In genomic region chr3:65953881-65954733, GRCh38 we compare ENCODE assay signal across 9 cellular contexts.
A peak's percentile ranks its signal among the peaks of the same experiment; 100 is the strongest.
DNase-seq lines count a peak whose midpoint lies in the region; ATAC-seq, FAIRE-seq and TF ChIP-seq lines count a peak whose summit lies in the region.
"Had no signal": no experiment of that assay in that cellular context is flagged by ENCODE, and none has a peak within 500 bp of the region (broad histone marks: within the 10 kb centered on the region; RNA-seq: fewer than 3 reads in every experiment).

No MANE protein-coding gene starts in this region.

- H3K9me3 ChIP-seq in HEK293 (ENCODE audit: control insufficient read depth, insufficient read depth, low read depth, low read length) (no peaks in the 10 kb centered on the region), kidney (ENCODE audit: control insufficient read depth in 1 of 2, low read length in 2 of 2) (no peaks in the 10 kb centered on the region), skeletal muscle tissue (ENCODE audit: control insufficient read depth in 3 of 3, low read length in 3 of 3) (no peaks in the 10 kb centered on the region)

- H3K4me3 ChIP-seq in HEK293 (ENCODE audit: low read depth, low read length) (no peak overlapping the region), kidney (ENCODE audit: low read length in 2 of 2) (peak overlapping the region; percentile 54), skeletal muscle tissue (ENCODE audit: low read length in 3 of 3) (peak overlapping the region; percentile 65 to 67 (median 67))

- H3K27ac Mint-ChIP-seq in brain = peak overlapping the region; percentile 23 to 94 (median 80)
- no peak overlapping the region for H3K27ac Mint-ChIP-seq in activated CD4-positive, alpha-beta T cell treated with anti-CD3 and anti-CD28 coated beads for 36 hours

- CTCF ChIA-PET in HEK293 (lab: Yijun Ruan, JAX) = interaction anchor here (0.6 to 0.7 kb wide), 2 partner anchors 10 to 50 kb away, joined by 3 to 4 read pairs; no protein-coding TSS in a partner anchor
- CTCF ChIA-PET in activated CD4-positive, alpha-beta T cell treated with anti-CD3 and anti-CD28 coated beads for 36 hours (lab: Charles Lee) = interaction anchor here (0.6 kb wide), 1 partner anchor 241 kb away, joined by 3 read pairs; no protein-coding TSS in a partner anchor

- intact Hi-C loops in kidney (cut with DNase I) = no loop called here
- intact Hi-C loops in activated CD4-positive, alpha-beta T cell treated with anti-CD3 and anti-CD28 coated beads for 36 hours (cut with DNase I, micrococcal nuclease) = no loop called here

- H3K27ac ChIP-seq in HEK293 (ENCODE audit: extremely low read depth, low read depth, low read length) (no peak overlapping the region), kidney (ENCODE audit: low read depth in 2 of 2, low read length in 2 of 2) (peak overlapping the region; percentile 81 to 89), skeletal muscle tissue (ENCODE audit: low read depth, low read length) (peak overlapping the region; percentile 31)

- DNase-seq in kidney = peak; percentile 82
- DNase-seq in activated CD4-positive, alpha-beta T cell treated with anti-CD3 and anti-CD28 coated beads for 36 hours = no peak
- DNase-seq in stimulated activated CD4-positive, alpha-beta T cell treated with anti-CD3 and anti-CD28 coated beads, Interleukin-4, amount 100 ng/mL, for 1 hour = no peak
- DNase-seq: NCI-H82 had no signal

- H3K4me3 Mint-ChIP-seq in brain = peak overlapping the region in 4 of 5 experiments; percentile 4 to 59 (median 20)
- H3K4me3 Mint-ChIP-seq in activated CD4-positive, alpha-beta T cell treated with anti-CD3 and anti-CD28 coated beads for 36 hours = no peak overlapping the region

- H3K9me3 Mint-ChIP-seq in brain = peaks cover 0 to 2% (median 0%) of the 10 kb centered on the region in 5 experiments
- no peaks in the 10 kb centered on the region for H3K9me3 Mint-ChIP-seq in activated CD4-positive, alpha-beta T cell treated with anti-CD3 and anti-CD28 coated beads for 36 hours (ENCODE audit: low read depth)

- ATAC-seq in GM18907 (IDR thresholded peaks at IDR 0.05; ENCODE audit: unreplicated experiment) (no peak), GM21737 (IDR thresholded peaks at IDR 0.05; ENCODE audit: unreplicated experiment) (no peak)
- ATAC-seq in activated CD4-positive, alpha-beta T cell treated with anti-CD3 and anti-CD28 coated beads for 36 hours = no peak

- peaks cover 13% of the 10 kb centered on the region; the same call in 1 of the 2 replicates for H3K4me1 ChIP-seq in HEK293 (ENCODE audit: control insufficient read depth, insufficient read depth, low read length)
- H3K4me1 ChIP-seq in kidney (ENCODE audit: control insufficient read depth in 1 of 2, insufficient read depth in 1 of 2, low read depth in 1 of 2, low read length in 2 of 2) = peaks cover 16 to 42% of the 10 kb centered on the region in 2 donors
- peaks cover 15 to 22% (median 17%) of the 10 kb centered on the region in 3 donors for H3K4me1 ChIP-seq in skeletal muscle tissue (ENCODE audit: control insufficient read depth in 3 of 3, insufficient read depth in 3 of 3, low read length in 3 of 3)

- H3K36me3 Mint-ChIP-seq in brain = no peaks in the 10 kb centered on the region
- H3K36me3 Mint-ChIP-seq in activated CD4-positive, alpha-beta T cell treated with anti-CD3 and anti-CD28 coated beads for 36 hours (ENCODE audit: low read depth) = no peaks in the 10 kb centered on the region

- peaks cover 35% of the 10 kb centered on the region for H3K4me1 Mint-ChIP-seq in brain
- no peaks in the 10 kb centered on the region for H3K4me1 Mint-ChIP-seq in activated CD4-positive, alpha-beta T cell treated with anti-CD3 and anti-CD28 coated beads for 36 hours

- H3K27me3 ChIP-seq in skeletal muscle tissue (ENCODE audit: control insufficient read depth in 3 of 3, insufficient read depth in 3 of 3, low read length in 3 of 3) = no peaks in the 10 kb centered on the region

- H3K9ac ChIP-seq in kidney (ENCODE audit: low read length in 2 of 2) = peak overlapping the region in 1 of 2 donors; percentile 62
- H3K9ac ChIP-seq in skeletal muscle tissue (ENCODE audit: low read depth in 1 of 3, low read length in 3 of 3) = peak overlapping the region; percentile 37 to 63 (median 58)

- FAIRE-seq in kidney (lab: Jason Lieb, UNC) = no peak

- H3K27me3 Mint-ChIP-seq in brain = no peaks in the 10 kb centered on the region
- H3K27me3 Mint-ChIP-seq in activated CD4-positive, alpha-beta T cell treated with anti-CD3 and anti-CD28 coated beads for 36 hours = no peaks in the 10 kb centered on the region

- POLR2A ChIA-PET in HEK293 (lab: Yijun Ruan, JAX) = interaction anchor here (0.6 kb wide), 1 partner anchor 131 kb away, joined by 3 read pairs; no protein-coding TSS in a partner anchor
- POLR2A ChIA-PET in activated CD4-positive, alpha-beta T cell treated with anti-CD3 and anti-CD28 coated beads for 36 hours (lab: Charles Lee) = no interaction called here

- H3K36me3 ChIP-seq in HEK293 (ENCODE audit: control insufficient read depth in 2 of 2, insufficient read depth in 1 of 2, low read length in 2 of 2) (no peaks in the 10 kb centered on the region), kidney (ENCODE audit: control insufficient read depth in 1 of 2, insufficient read depth in 2 of 2, low read length in 2 of 2) (no peaks in the 10 kb centered on the region), skeletal muscle tissue (ENCODE audit: control insufficient read depth in 3 of 3, insufficient read depth in 3 of 3, low read length in 3 of 3) (no peaks in the 10 kb centered on the region)

- TF ChIP-seq CTCF in HEK293 (tag by site-specific recombination; IDR thresholded peaks at IDR 0.05) (no peak), brain (conservative IDR thresholded peaks at IDR 0.05) (no peak), kidney (IDR thresholded peaks at IDR 0.05; ENCODE audit: borderline replicate concordance, extremely low read depth, insufficient read depth) (no peak)

TF ChIP-seq in HEK293, 187 proteins besides CTCF, POLR2A, EP300 and RAD21:
- TF ChIP-seq SCRT2 (tag by site-specific recombination; IDR thresholded peaks at IDR 0.05) = peak; percentile 47; the same call in 1 of the 2 replicates
- TF ChIP-seq HOXA7 (CRISPR knock-in tag; IDR thresholded peaks at IDR 0.05; ENCODE audit: borderline replicate concordance) = no peak
